ENCODE assay signal across 8 cellular contexts in genomic region chr3:4750306-4751056, GRCh38.
DNase-seq lines count a peak whose midpoint lies in the region; ATAC-seq and TF ChIP-seq lines count a peak whose summit lies in the region.

No MANE protein-coding gene starts in this region.

- 0 out of 2 replicates have a peak overlapping the region, but pooled peaks have one; percentile 50 for H3K27ac Mint-ChIP-seq in GM23338
- peak overlapping the region; percentile 41 for H3K27ac Mint-ChIP-seq in activated naive CD4-positive, alpha-beta T cell treated with anti-CD3 and anti-CD28 coated beads, Interleukin-2, amount 50 U/mL, for 24 hours

- ATAC-seq in GM23338 (peak; percentile 47; the same call in 2 of the 3 replicates), HG03432 (IDR thresholded peaks at IDR 0.05; ENCODE audit: unreplicated experiment) (no peak)

- H3K4me2 ChIP-seq in GM23338 = no peak overlapping the region

- H3K4me3 Mint-ChIP-seq in GM23338 = no peak overlapping the region
- H3K4me3 Mint-ChIP-seq in activated naive CD4-positive, alpha-beta T cell treated with anti-CD3 and anti-CD28 coated beads, Interleukin-2, amount 50 U/mL, for 24 hours = no peak overlapping the region

- H3K9me3 Mint-ChIP-seq in GM23338 = no peaks in the 10 kb centered on the region
- H3K9me3 Mint-ChIP-seq in activated naive CD4-positive, alpha-beta T cell treated with anti-CD3 and anti-CD28 coated beads, Interleukin-2, amount 50 U/mL, for 24 hours = no peaks in the 10 kb centered on the region

- H3K79me2 ChIP-seq in GM23338 (replicated peaks; ENCODE audit: insufficient read depth) = no peaks in the 10 kb centered on the region

- H3K4me1 ChIP-seq in GM23338 (ENCODE audit: insufficient read depth) = peaks cover 7% of the 10 kb centered on the region; the same call in 1 of the 2 replicates

- no peaks in the 10 kb centered on the region for H3K27me3 ChIP-seq in GM23338 (ENCODE audit: insufficient read depth)

- no peaks in the 10 kb centered on the region for H4K20me1 ChIP-seq in GM23338 (replicated peaks; ENCODE audit: insufficient read depth)

- H3K27ac ChIP-seq in GM23338 (ENCODE audit: low read depth) = no peak overlapping the region

- no peaks in the 10 kb centered on the region for H3K27me3 Mint-ChIP-seq in GM23338 (ENCODE audit: insufficient read depth, low read depth, poor library complexity)
- no peaks in the 10 kb centered on the region for H3K27me3 Mint-ChIP-seq in activated naive CD4-positive, alpha-beta T cell treated with anti-CD3 and anti-CD28 coated beads, Interleukin-2, amount 50 U/mL, for 24 hours

- DNase-seq in GM23338 (ENCODE audit: low spot score) (no peak), hepatic stellate cell (ENCODE audit: low spot score) (peak; percentile 22), retinal pigment epithelial cell (ENCODE audit: low read depth) (peak; percentile 96), NCI-H1105 treated with DMSO at 0.1 percent for 48 hours (lab: John Stamatoyannopoulos, UW) (no peak), HuH-7.5 (ENCODE audit: low spot score) (no peak)
- no peak for DNase-seq in effector CD8-positive, alpha-beta T cell (lab: John Stamatoyannopoulos, UW)

- H3K9me2 ChIP-seq in GM23338 (ENCODE audit: insufficient read depth) = no peaks in the 10 kb centered on the region

- TF ChIP-seq CTCF in GM23338 (conservative IDR thresholded peaks at IDR 0.05; ENCODE audit: low read depth in 2 of 2) (no peak), retinal pigment epithelial cell (conservative IDR thresholded peaks at IDR 0.05; ENCODE audit: low read depth, low read length) (no peak)

- peaks cover 17% of the 10 kb centered on the region for H3K4me1 Mint-ChIP-seq in GM23338
- peaks cover 36% of the 10 kb centered on the region for H3K4me1 Mint-ChIP-seq in activated naive CD4-positive, alpha-beta T cell treated with anti-CD3 and anti-CD28 coated beads, Interleukin-2, amount 50 U/mL, for 24 hours

- no peak overlapping the region for H3K4me3 ChIP-seq in GM23338
- no peak overlapping the region for H3K4me3 ChIP-seq in retinal pigment epithelial cell (ENCODE audit: low read length)

- H3F3A ChIP-seq in GM23338 (replicated peaks; ENCODE audit: low read depth) = no peaks in the 10 kb centered on the region

- no peaks in the 10 kb centered on the region for H3K36me3 Mint-ChIP-seq in GM23338 (ENCODE audit: low read depth)
- H3K36me3 Mint-ChIP-seq in activated naive CD4-positive, alpha-beta T cell treated with anti-CD3 and anti-CD28 coated beads, Interleukin-2, amount 50 U/mL, for 24 hours = peaks cover 19% of the 10 kb centered on the region

- no peaks in the 10 kb centered on the region for H3K36me3 ChIP-seq in GM23338 (ENCODE audit: insufficient read depth)

- H2AFZ ChIP-seq in GM23338 = no peak overlapping the region

TF ChIP-seq in GM23338, 12 proteins besides CTCF, POLR2A, EP300 and RAD21:
- TF ChIP-seq POLR2AphosphoS5 (IDR thresholded peaks at IDR 0.05; ENCODE audit: low read depth) (no peak), ZNF462 (CRISPR knock-in tag; IDR thresholded peaks at IDR 0.05) (no peak), NANOG (IDR thresholded peaks at IDR 0.05; ENCODE audit: borderline replicate concordance) (no peak), EZH2 (IDR thresholded peaks at IDR 0.05; ENCODE audit: low read depth, unreplicated experiment) (no peak), CREB1 (CRISPR knock-in tag; IDR thresholded peaks at IDR 0.05; ENCODE audit: low read depth) (no peak), ETS1 (IDR thresholded peaks at IDR 0.05) (no peak), EZH2phosphoT487 (IDR thresholded peaks at IDR 0.05; ENCODE audit: unreplicated experiment) (no peak), ZNF331 (CRISPR knock-in tag; IDR thresholded peaks at IDR 0.05; ENCODE audit: low read depth) (no peak)
TF ChIP-seq in GM23338: peak in this region for 0.

Comparison
In these comparisons a context has a peak if more than half of its experiments do, and no peak if none do; other contexts are left out.
1. DNase-seq: peak in hepatic stellate cell (single experiment) and retinal pigment epithelial cell (single experiment); none in GM23338 (single experiment), NCI-H1105 treated with DMSO at 0.1 percent for 48 hours (single experiment), HuH-7.5 (single experiment) and effector CD8-positive, alpha-beta T cell (single experiment).